In the genomic region with DNA sequence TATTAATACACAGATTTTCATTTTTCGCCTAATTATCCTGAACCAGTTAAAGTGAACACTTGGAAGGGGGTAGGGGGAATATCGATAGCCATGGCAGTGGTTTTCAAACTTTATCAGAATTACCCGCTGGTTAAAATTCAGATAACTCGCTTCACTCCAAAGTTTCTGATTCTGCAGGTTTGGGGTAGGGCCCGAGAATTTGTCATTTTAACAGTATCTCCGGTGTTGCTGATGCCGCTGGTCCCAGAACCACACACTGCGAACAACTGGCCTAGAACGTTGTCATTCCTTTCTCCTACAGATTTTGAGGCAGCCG, we compare ENCODE assay signal across 8 cellular contexts. TPM values are rescaled to one million over a fixed set of nuclear protein-coding genes. Genes with fewer than 3 reads are reported as not detected.
DNase-seq lines count a peak whose midpoint lies in the region; ATAC-seq and TF ChIP-seq lines count a peak whose summit lies in the region.

No MANE protein-coding gene starts in this region.

- peaks cover 38% of the 10 kb centered on the region for H3K4me1 ChIP-seq in DND-41 (ENCODE audit: insufficient read depth, low read length)
- H3K4me1 ChIP-seq in MM.1S (ENCODE audit: low read length): peaks cover 25% of the 10 kb centered on the region
- peaks cover 5% of the 10 kb centered on the region for H3K4me1 ChIP-seq in osteoblast (ENCODE audit: insufficient read depth, low read length)

- no peaks in the 10 kb centered on the region for H3K9me3 Mint-ChIP-seq in endothelial cell (ENCODE audit: unreplicated experiment)

- H3K27me3 ChIP-seq in DND-41 (ENCODE audit: insufficient read depth, low read length, poor library complexity) (no peaks in the 10 kb centered on the region), MM.1S (replicated peaks; ENCODE audit: insufficient read depth, low read length) (no peaks in the 10 kb centered on the region), osteoblast (ENCODE audit: insufficient read depth, low read length) (no peaks in the 10 kb centered on the region)

- H3K27ac Mint-ChIP-seq in endothelial cell (ENCODE audit: unreplicated experiment): peak overlapping the region; percentile 100

- peak; percentile 43 for ATAC-seq in DND-41 (ENCODE audit: insufficient read depth, low read depth)

- peak overlapping the region; percentile 90 for H2AFZ ChIP-seq in DND-41 (ENCODE audit: low read depth, low read length)
- peak overlapping the region; percentile 95 for H2AFZ ChIP-seq in MM.1S (ENCODE audit: low read length)
- H2AFZ ChIP-seq in osteoblast (ENCODE audit: low read length): peak overlapping the region; percentile 98

- H4K20me1 ChIP-seq in DND-41 (ENCODE audit: insufficient read depth, low read length) (peaks cover 4% of the 10 kb centered on the region; the same call in 1 of the 2 replicates), MM.1S (ENCODE audit: insufficient read depth, low read length) (no peaks in the 10 kb centered on the region), osteoblast (ENCODE audit: insufficient read depth, low read length) (peaks cover 7% of the 10 kb centered on the region)

- H3F3A ChIP-seq in MM.1S (ENCODE audit: insufficient read depth, low read length): peaks cover 30% of the 10 kb centered on the region

- H3K36me3 ChIP-seq in DND-41 (ENCODE audit: insufficient read depth, low read length) (peaks cover 19% of the 10 kb centered on the region; the same call in 1 of the 2 replicates), MM.1S (replicated peaks; ENCODE audit: insufficient read depth, low read length) (0 out of 2 replicates have a peak, but pooled peaks cover 9% of the 10 kb centered on the region), osteoblast (ENCODE audit: insufficient read depth, low read length) (peaks cover 13% of the 10 kb centered on the region)

- peak overlapping the region; percentile 100 for H3K4me3 Mint-ChIP-seq in endothelial cell (ENCODE audit: unreplicated experiment)

- peaks cover 19% of the 10 kb centered on the region for H3K4me1 Mint-ChIP-seq in endothelial cell (ENCODE audit: unreplicated experiment)

- peaks cover 8% of the 10 kb centered on the region for H3K27me3 Mint-ChIP-seq in endothelial cell (ENCODE audit: unreplicated experiment)

- peaks cover 15% of the 10 kb centered on the region for H3K36me3 Mint-ChIP-seq in endothelial cell (ENCODE audit: low read depth, unreplicated experiment)

- H3K4me2 ChIP-seq in DND-41 (ENCODE audit: insufficient read depth, low read length) (peak overlapping the region; percentile 71), MM.1S (ENCODE audit: low read depth, low read length) (peak overlapping the region; percentile 65; the same call in 1 of the 2 replicates), osteoblast (ENCODE audit: insufficient read depth, low read length) (peak overlapping the region; percentile 89)

- peak overlapping the region; percentile 91 for H3K27ac ChIP-seq in DND-41 (ENCODE audit: low read length)
- H3K27ac ChIP-seq in MM.1S (ENCODE audit: low read length): peak overlapping the region; percentile 40; the same call in 1 of the 2 replicates
- peak overlapping the region; percentile 99 for H3K27ac ChIP-seq in osteoblast (ENCODE audit: low read depth, low read length)

- no peaks in the 10 kb centered on the region for H3K9me2 ChIP-seq in MM.1S (replicated peaks; ENCODE audit: insufficient read depth, low read length)

- DNase-seq in DND-41 (no peak), MM.1S (no peak), endothelial cell (ENCODE audit: low spot score) (no peak), osteoblast (ENCODE audit: insufficient read length, low spot score, missing footprints) (no peak), NCI-H526 (lab: John Stamatoyannopoulos, UW) (no peak), NCI-H2171 treated with DMSO at 0.1 percent for 48 hours (lab: John Stamatoyannopoulos, UW) (no peak), NCI-H82 treated with DMSO at 0.1 percent for 48 hours (lab: John Stamatoyannopoulos, UW; ENCODE audit: unreplicated experiment) (no peak), HT-29 (ENCODE audit: low spot score) (no peak)

- no peak for TF ChIP-seq CTCF in DND-41 (IDR thresholded peaks at IDR 0.05; ENCODE audit: borderline replicate concordance, extremely low read depth, low read length, poor library complexity, severe bottlenecking)
- TF ChIP-seq CTCF in MM.1S (IDR thresholded peaks at IDR 0.05; ENCODE audit: low read length): no peak
- TF ChIP-seq CTCF in endothelial cell (IDR thresholded peaks at IDR 0.05; ENCODE audit: unreplicated experiment): no peak
- TF ChIP-seq CTCF in osteoblast (IDR thresholded peaks at IDR 0.05; ENCODE audit: extremely low read depth, low read depth, low read length): no peak

- peak overlapping the region; percentile 45 to 63 for H3K4me3 ChIP-seq in DND-41 (ENCODE audit: low read depth in 1 of 2, low read length in 2 of 2)
- peak overlapping the region; percentile 93 for H3K4me3 ChIP-seq in MM.1S (ENCODE audit: low read length)
- peak overlapping the region; percentile 87 for H3K4me3 ChIP-seq in osteoblast (ENCODE audit: insufficient read depth, low read length)

- H3K9ac ChIP-seq in DND-41 (ENCODE audit: low read depth, low read length) (peak overlapping the region; percentile 68), MM.1S (ENCODE audit: low read length) (peak overlapping the region; percentile 87)

- H3K9me3 ChIP-seq in DND-41 (ENCODE audit: insufficient read depth, low read length, severe bottlenecking) (no peaks in the 10 kb centered on the region), MM.1S (replicated peaks; ENCODE audit: insufficient read depth, low read length) (no peaks in the 10 kb centered on the region), osteoblast (ENCODE audit: low read depth, low read length) (no peaks in the 10 kb centered on the region)

- H3K79me2 ChIP-seq in DND-41 (ENCODE audit: insufficient read depth, low read length) (peaks cover 51% of the 10 kb centered on the region), MM.1S (ENCODE audit: low read length) (peaks cover 40% of the 10 kb centered on the region), osteoblast (ENCODE audit: insufficient read depth, low read length) (peaks cover 47% of the 10 kb centered on the region)

RNA-seq across cellular contexts. Expression of a gene that starts 0.3 kb away (rescaled TPM):
- 20.2 TPM for total RNA-seq in endothelial cell (ENCODE audit: unreplicated experiment)
- 11.2 and 12.7 TPM in 2 replicates for total RNA-seq in osteoblast
- 11.1 and 18.5 TPM in 2 replicates for total RNA-seq in HT-29 (2014; rRNA removed; shearing (Covaris generic))

Comparison
In these comparisons a context has a peak if more than half of its experiments do, and no peak if none do; other contexts are left out.
1. H3K27ac ChIP-seq: peak in every context shown above with its lines; median percentile 99 in osteoblast; 91 in DND-41; 40 in MM.1S.